In genomic region chr10:36591436-36591835, GRCh38 we compare ENCODE assay signal across 20 cellular contexts.
"Had no signal": no experiment of that assay in that cellular context is flagged by ENCODE, and none has a peak within 500 bp of the region (broad histone marks: within the 10 kb centered on the region; RNA-seq: fewer than 3 reads in every experiment).

No MANE protein-coding gene starts in this region.

- H3K4me1 Mint-ChIP-seq: IgD-negative memory B cell had no signal

- H3K27ac Mint-ChIP-seq: IgD-negative memory B cell had no signal

- DNase-seq: Kasumi-1, MV-4-11, NCI-H1048, NCI-H1105, NCI-H1417, NCI-H1436 treated with DMSO at 0.1 percent for 48 hours, NCI-H1694, NCI-H187 treated with DMSO at 0.1 percent for 48 hours, NCI-H2029 treated with DMSO at 0.1 percent for 48 hours, NCI-H2171 treated with DMSO at 0.1 percent for 48 hours, NCI-H524 treated with DMSO at 0.1 percent for 48 hours, NCI-H69, NCI-H774, Right ventricle myocardium superior, RPMI8226, SIG-M5 had no signal

- H3K4me3 ChIP-seq: K562, SJSA1, SK-N-MC had no signal

- H3K27me3 Mint-ChIP-seq: IgD-negative memory B cell had no signal

- H3K4me3 Mint-ChIP-seq: IgD-negative memory B cell had no signal

- ATAC-seq: K562 had no signal
